In genomic region chr19:4686700-4687099, GRCh38 we compare ENCODE assay signal across 26 cellular contexts.
"Had no signal": no experiment of that assay in that cellular context is flagged by ENCODE, and none has a peak within 500 bp of the region (broad histone marks: within the 10 kb centered on the region; RNA-seq: fewer than 3 reads in every experiment).

No MANE protein-coding gene starts in this region.

- H3K4me3 ChIP-seq: coronary artery, esophagus squamous epithelium, lung, smooth muscle cell, stomach, thyroid gland, vagina had no signal

- H3K27me3 ChIP-seq: esophagus squamous epithelium, stomach, thyroid gland, vagina had no signal

- H3K9ac ChIP-seq: parathyroid adenoma had no signal

- H2AFZ ChIP-seq: parathyroid adenoma had no signal

- H3K4me1 ChIP-seq: esophagus squamous epithelium, parathyroid adenoma, stomach, thyroid gland, vagina had no signal

- FAIRE-seq: endometrium had no signal

- H3K27ac ChIP-seq: coronary artery, esophagus squamous epithelium, parathyroid adenoma, stomach, thyroid gland, vagina had no signal

- H3K79me2 ChIP-seq: parathyroid adenoma had no signal

- DNase-seq: effector memory CD4-positive, alpha-beta T cell; erythroblast; esophagus squamous epithelium; foreskin melanocyte; glutamatergic neuron; hypothalamus; immature natural killer cell; islet precursor cell; kidney glomerular epithelial cell; naive B cell; stimulated activated CD4-positive, alpha-beta T cell treated with anti-CD3 and anti-CD28 coated beads, Interleukin-12 subunit alpha, Interleukin-12 subunit beta, amount 100 ng/mL, for 4 hours; stimulated activated CD4-positive, alpha-beta T cell treated with anti-CD3 and anti-CD28 coated beads, Interleukin-1b, Interleukin-23, amount 100 ng/mL, for 48 hours; stimulated activated CD4-positive, alpha-beta T cell treated with anti-CD3 and anti-CD28 coated beads, Interleukin-4, amount 100 ng/mL, for 1 hour; stimulated activated CD8-positive, alpha-beta memory T cell treated with anti-CD3 and anti-CD28 coated beads, Interleukin-4, amount 100 ng/mL, for 48 hours; stimulated activated naive CD4-positive, alpha-beta T cell treated with Interleukin-2 at 50 U/mL for 16 hours; thyroid gland; trophoblast cell had no signal

- ATAC-seq: natural killer cell treated with Interleukin-12 subunit alpha and Interleukin-12 subunit beta and Interleukin-15 and Interleukin-18, amount 100 ng/mL, for 72 hours; sciatic nerve had no signal

- H3K9me3 ChIP-seq: esophagus squamous epithelium, stomach, thyroid gland, vagina had no signal

- H3K4me2 ChIP-seq: smooth muscle cell had no signal
